ENCODE assay signal across 19 cellular contexts in the genomic region with DNA sequence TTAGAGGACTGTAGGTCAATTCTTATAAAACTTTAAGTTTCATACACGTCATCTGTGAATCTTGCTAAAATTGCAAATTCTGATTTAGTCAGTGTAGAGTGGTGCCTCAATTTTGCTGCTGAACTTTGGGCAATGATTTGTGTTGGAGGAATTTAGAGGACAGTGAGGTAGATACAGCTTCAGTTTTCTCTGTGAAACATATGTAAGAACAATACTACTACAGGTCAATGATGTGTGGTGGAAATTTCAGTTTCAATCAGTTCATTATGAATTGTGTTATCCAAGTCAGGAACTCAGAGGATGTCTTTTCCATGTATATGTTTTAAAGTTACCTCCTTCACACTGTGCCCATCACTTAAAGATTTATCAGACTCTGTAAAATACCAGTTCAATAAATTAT.
A peak's percentile ranks its signal among the peaks of the same experiment; 100 is the strongest.
DNase-seq lines count a peak whose midpoint lies in the region; ATAC-seq and TF ChIP-seq lines count a peak whose summit lies in the region.
"Had no signal": no experiment of that assay in that cellular context is flagged by ENCODE, and none has a peak within 500 bp of the region (broad histone marks: within the 10 kb centered on the region; RNA-seq: fewer than 3 reads in every experiment).

No MANE protein-coding gene starts in this region.

- H3K4me3 ChIP-seq in GM12865 (ENCODE audit: low read depth, low read length) (no peak overlapping the region), mesenchymal stem cell (ENCODE audit: insufficient read depth in 1 of 2, low read depth in 1 of 2, low read length in 2 of 2) (no peak overlapping the region)
- H3K4me3 ChIP-seq: A549, BLaER1 had no signal

- no peaks in the 10 kb centered on the region for H3K4me1 Mint-ChIP-seq in glutamatergic neuron (ENCODE audit: low read depth, unreplicated experiment)
- H3K4me1 Mint-ChIP-seq: CD14-positive monocyte; CD4-positive, alpha-beta memory T cell; H9 had no signal

- H3K4me1 ChIP-seq in mesenchymal stem cell (ENCODE audit: control insufficient read depth, insufficient read depth, low read depth, low read length) = no peaks in the 10 kb centered on the region
- H3K4me1 ChIP-seq: A549, BLaER1 had no signal

- H2BK12ac ChIP-seq in mesenchymal stem cell (ENCODE audit: low read length in 2 of 2) = no peak overlapping the region

- no peaks in the 10 kb centered on the region for H3K36me3 Mint-ChIP-seq in glutamatergic neuron (ENCODE audit: unreplicated experiment)
- H3K36me3 Mint-ChIP-seq: CD14-positive monocyte; CD4-positive, alpha-beta memory T cell had no signal

- H3K4ac ChIP-seq in mesenchymal stem cell (ENCODE audit: low read depth in 1 of 2, low read length in 2 of 2) = no peak overlapping the region

- TF ChIP-seq CTCF in GM12865 (IDR thresholded peaks at IDR 0.05; ENCODE audit: insufficient read depth, low read depth, low read length, missing control alignments) (no peak), glutamatergic neuron (IDR thresholded peaks at IDR 0.05; ENCODE audit: partially characterized antibody, unreplicated experiment) (no peak)

- peaks cover 2% of the 10 kb centered on the region for H3K27me3 Mint-ChIP-seq in glutamatergic neuron (ENCODE audit: unreplicated experiment)
- H3K27me3 Mint-ChIP-seq: CD4-positive, alpha-beta memory T cell had no signal

- H3K27ac ChIP-seq in mesenchymal stem cell (ENCODE audit: low read length, poor library complexity, severe bottlenecking) = no peak overlapping the region
- H3K27ac ChIP-seq: 22Rv1, A549, BLaER1, KMS-11 had no signal

- H3K36me3 ChIP-seq in mesenchymal stem cell (ENCODE audit: control insufficient read depth in 1 of 2, insufficient read depth in 2 of 2, low read depth in 1 of 2, low read length in 2 of 2) = no peaks in the 10 kb centered on the region
- H3K36me3 ChIP-seq: BLaER1 had no signal

- no peak overlapping the region for H2AFZ ChIP-seq in mesenchymal stem cell (ENCODE audit: low read depth, low read length)

- H3K4me3 Mint-ChIP-seq in glutamatergic neuron (ENCODE audit: unreplicated experiment) = no peak overlapping the region
- H3K4me3 Mint-ChIP-seq: CD14-positive monocyte; CD4-positive, alpha-beta memory T cell; H9 had no signal

- H3K14ac ChIP-seq in mesenchymal stem cell (ENCODE audit: low read length in 2 of 2) = no peak overlapping the region

- no peaks in the 10 kb centered on the region for H3K9me3 Mint-ChIP-seq in glutamatergic neuron (ENCODE audit: unreplicated experiment)
- H3K9me3 Mint-ChIP-seq: H9 had no signal

- H3K9ac ChIP-seq in mesenchymal stem cell (ENCODE audit: low read length) = no peak overlapping the region
- H3K9ac ChIP-seq: BLaER1, KMS-11 had no signal

- H3K23ac ChIP-seq in mesenchymal stem cell (ENCODE audit: low read length in 2 of 2) = no peak overlapping the region

- H4K8ac ChIP-seq in mesenchymal stem cell (ENCODE audit: low read length) = no peak overlapping the region

- no peaks in the 10 kb centered on the region for H3K27me3 ChIP-seq in mesenchymal stem cell (ENCODE audit: control insufficient read depth in 1 of 2, insufficient read depth in 1 of 2, low read length in 2 of 2)
- H3K27me3 ChIP-seq: BLaER1 had no signal

- no peak overlapping the region for H2AK5ac ChIP-seq in mesenchymal stem cell (ENCODE audit: low read length, severe bottlenecking)

- peak; percentile 64 for ATAC-seq in GM18870 (IDR thresholded peaks at IDR 0.05; ENCODE audit: unreplicated experiment)
- peak; percentile 45 for ATAC-seq in HG02852 (IDR thresholded peaks at IDR 0.05; ENCODE audit: unreplicated experiment)
- peak; percentile 40 for ATAC-seq in HG03432 (IDR thresholded peaks at IDR 0.05; ENCODE audit: unreplicated experiment)
- ATAC-seq in GM18873 (IDR thresholded peaks at IDR 0.05; ENCODE audit: low FRiP score, unreplicated experiment) = no peak
- ATAC-seq: A549 had no signal

- no peak overlapping the region for H2BK120ac ChIP-seq in mesenchymal stem cell (ENCODE audit: low read depth, low read length)

- DNase-seq in GM12865 (ENCODE audit: low read depth) (peak; percentile 9), mesenchymal stem cell (no peak), HuH-7.5 (ENCODE audit: low spot score) (no peak), glutamatergic neuron (no peak)
- DNase-seq: AML-193; Calu3; CD4-positive, alpha-beta memory T cell; DMS79 treated with DMSO at 0.1 percent for 48 hours; GF-D8; H9 had no signal

- H2BK5ac ChIP-seq in mesenchymal stem cell (ENCODE audit: low read depth, low read length, poor library complexity, severe bottlenecking) = no peak overlapping the region

- H2BK15ac ChIP-seq in mesenchymal stem cell (ENCODE audit: low read depth, poor library complexity, severe bottlenecking) = no peak overlapping the region

- no peaks in the 10 kb centered on the region for H3K9me3 ChIP-seq in mesenchymal stem cell (ENCODE audit: control insufficient read depth, low read length)
- H3K9me3 ChIP-seq: A549, BLaER1 had no signal

- no peak overlapping the region for H3K18ac ChIP-seq in mesenchymal stem cell (ENCODE audit: low read depth in 1 of 2, low read length in 2 of 2)

- 100% methylated on average over 1 of the region's 1 CpG for WGBS in mesenchymal stem cell

- H4K91ac ChIP-seq in mesenchymal stem cell (ENCODE audit: low read length) = no peak overlapping the region

- no peaks in the 10 kb centered on the region for H3K79me1 ChIP-seq in mesenchymal stem cell (replicated peaks; ENCODE audit: low read length, poor library complexity, severe bottlenecking)

- no peak overlapping the region for H3K4me2 ChIP-seq in mesenchymal stem cell (ENCODE audit: low read length, poor library complexity, severe bottlenecking)
- H3K4me2 ChIP-seq: A549, BLaER1, KMS-11 had no signal

- H3K27ac Mint-ChIP-seq in glutamatergic neuron (ENCODE audit: unreplicated experiment) = no peak overlapping the region
- H3K27ac Mint-ChIP-seq: CD14-positive monocyte; CD4-positive, alpha-beta memory T cell; H9 had no signal
